1 cellular context compared by ENCODE assay signal in the genomic region with DNA sequence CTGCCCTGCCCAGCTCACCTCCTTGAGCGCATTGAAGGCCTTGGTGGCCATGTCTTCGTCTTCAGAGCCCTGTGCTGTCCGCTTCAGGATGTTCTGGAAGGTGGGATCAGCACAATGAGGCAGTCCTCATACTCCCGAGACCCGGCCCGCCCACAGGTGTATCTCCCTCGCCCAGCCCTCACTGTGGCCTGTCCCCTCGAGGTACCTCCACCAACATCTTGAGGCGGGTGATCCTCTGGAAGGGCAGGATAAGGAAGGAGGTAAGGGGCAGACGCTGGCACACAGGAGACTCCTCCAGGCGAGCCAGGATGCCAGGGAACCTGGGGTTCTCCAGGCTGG.
TF ChIP-seq lines count a peak whose summit lies in the region.

No MANE protein-coding gene starts in this region.

TF ChIP-seq in IMR-90, 13 proteins besides CTCF, POLR2A, EP300 and RAD21:
- TF ChIP-seq, protein P1, sequence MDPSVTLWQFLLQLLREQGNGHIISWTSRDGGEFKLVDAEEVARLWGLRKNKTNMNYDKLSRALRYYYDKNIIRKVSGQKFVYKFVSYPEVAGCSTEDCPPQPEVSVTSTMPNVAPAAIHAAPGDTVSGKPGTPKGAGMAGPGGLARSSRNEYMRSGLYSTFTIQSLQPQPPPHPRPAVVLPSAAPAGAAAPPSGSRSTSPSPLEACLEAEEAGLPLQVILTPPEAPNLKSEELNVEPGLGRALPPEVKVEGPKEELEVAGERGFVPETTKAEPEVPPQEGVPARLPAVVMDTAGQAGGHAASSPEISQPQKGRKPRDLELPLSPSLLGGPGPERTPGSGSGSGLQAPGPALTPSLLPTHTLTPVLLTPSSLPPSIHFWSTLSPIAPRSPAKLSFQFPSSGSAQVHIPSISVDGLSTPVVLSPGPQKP (IDR thresholded peaks at IDR 0.05; ENCODE audit: borderline replicate concordance, low read depth, low read length) = no peak
- TF ChIP-seq BHLHE40 (IDR thresholded peaks at IDR 0.05; ENCODE audit: low read depth, low read length) (no peak), RFX5 (IDR thresholded peaks at IDR 0.05; ENCODE audit: low read depth, low read length) (no peak), CEBPB (IDR thresholded peaks at IDR 0.05; ENCODE audit: low read depth, low read length) (no peak), RCOR1 (IDR thresholded peaks at IDR 0.05; ENCODE audit: insufficient replicate concordance, low read length) (no peak), NFE2L2 (IDR thresholded peaks at IDR 0.05; ENCODE audit: low read depth, low read length) (no peak), MAFK (IDR thresholded peaks at IDR 0.05; ENCODE audit: low read depth, low read length) (no peak), SMC3 (IDR thresholded peaks at IDR 0.05; ENCODE audit: low read depth, low read length) (no peak), MAZ (IDR thresholded peaks at IDR 0.05; ENCODE audit: borderline replicate concordance, low read depth, low read length) (no peak), FOS (IDR thresholded peaks at IDR 0.05; ENCODE audit: low read depth, low read length) (no peak), MXI1 (IDR thresholded peaks at IDR 0.05; ENCODE audit: borderline replicate concordance, low read depth, low read length) (no peak), CHD1 (IDR thresholded peaks at IDR 0.05; ENCODE audit: low read depth, low read length) (no peak)
- TF ChIP-seq, protein P2, sequence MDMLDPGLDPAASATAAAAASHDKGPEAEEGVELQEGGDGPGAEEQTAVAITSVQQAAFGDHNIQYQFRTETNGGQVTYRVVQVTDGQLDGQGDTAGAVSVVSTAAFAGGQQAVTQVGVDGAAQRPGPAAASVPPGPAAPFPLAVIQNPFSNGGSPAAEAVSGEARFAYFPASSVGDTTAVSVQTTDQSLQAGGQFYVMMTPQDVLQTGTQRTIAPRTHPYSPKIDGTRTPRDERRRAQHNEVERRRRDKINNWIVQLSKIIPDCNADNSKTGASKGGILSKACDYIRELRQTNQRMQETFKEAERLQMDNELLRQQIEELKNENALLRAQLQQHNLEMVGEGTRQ (IDR thresholded peaks at IDR 0.05; ENCODE audit: low read depth, low read length) = no peak
